ENCODE assay signal across 1 cellular context in the genomic region with DNA sequence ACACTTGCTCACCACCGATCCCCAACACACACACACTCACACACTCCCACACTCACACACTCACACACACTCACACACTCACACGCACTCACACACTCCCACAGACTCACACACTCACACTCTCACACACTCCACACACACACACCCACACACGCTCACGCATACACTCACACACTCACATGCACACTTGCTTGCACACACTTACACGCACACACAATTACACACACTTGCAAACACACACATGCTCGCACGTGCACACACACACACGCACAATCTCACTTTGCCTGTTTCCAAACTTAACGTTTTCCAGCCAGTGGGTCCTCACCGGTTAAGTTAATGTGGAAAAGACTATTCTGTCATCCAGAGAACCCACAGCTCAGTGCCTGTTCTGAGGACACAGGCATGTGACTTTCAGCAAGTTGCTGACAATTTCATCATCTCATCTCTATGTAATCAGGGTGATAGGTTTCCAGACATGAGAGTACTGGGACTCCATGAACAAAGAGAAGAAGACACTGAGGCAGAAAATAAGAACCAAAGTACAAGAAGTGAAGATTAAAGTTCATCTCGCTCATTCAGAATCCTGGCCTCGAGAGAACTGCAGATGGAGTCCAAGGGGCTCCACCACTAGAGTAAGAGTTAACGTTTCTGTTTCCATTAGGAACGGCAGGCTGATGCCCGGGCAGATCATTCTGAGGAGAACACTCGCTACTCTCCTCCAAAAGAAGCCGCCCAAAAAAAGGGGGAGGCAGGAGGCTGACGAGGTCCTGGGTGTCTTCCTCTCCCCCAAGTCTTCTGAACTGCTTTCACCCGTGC.
TF ChIP-seq lines count a peak whose summit lies in the region.

No MANE protein-coding gene starts in this region.

TF ChIP-seq in K562, 482 proteins besides CTCF, POLR2A, EP300 and RAD21 (continued from another document):
- TF ChIP-seq, protein P1, sequence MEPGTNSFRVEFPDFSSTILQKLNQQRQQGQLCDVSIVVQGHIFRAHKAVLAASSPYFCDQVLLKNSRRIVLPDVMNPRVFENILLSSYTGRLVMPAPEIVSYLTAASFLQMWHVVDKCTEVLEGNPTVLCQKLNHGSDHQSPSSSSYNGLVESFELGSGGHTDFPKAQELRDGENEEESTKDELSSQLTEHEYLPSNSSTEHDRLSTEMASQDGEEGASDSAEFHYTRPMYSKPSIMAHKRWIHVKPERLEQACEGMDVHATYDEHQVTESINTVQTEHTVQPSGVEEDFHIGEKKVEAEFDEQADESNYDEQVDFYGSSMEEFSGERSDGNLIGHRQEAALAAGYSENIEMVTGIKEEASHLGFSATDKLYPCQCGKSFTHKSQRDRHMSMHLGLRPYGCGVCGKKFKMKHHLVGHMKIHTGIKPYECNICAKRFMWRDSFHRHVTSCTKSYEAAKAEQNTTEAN (CRISPR knock-in tag; IDR thresholded peaks at IDR 0.05) = peak; percentile 94
- TF ChIP-seq, protein P2, sequence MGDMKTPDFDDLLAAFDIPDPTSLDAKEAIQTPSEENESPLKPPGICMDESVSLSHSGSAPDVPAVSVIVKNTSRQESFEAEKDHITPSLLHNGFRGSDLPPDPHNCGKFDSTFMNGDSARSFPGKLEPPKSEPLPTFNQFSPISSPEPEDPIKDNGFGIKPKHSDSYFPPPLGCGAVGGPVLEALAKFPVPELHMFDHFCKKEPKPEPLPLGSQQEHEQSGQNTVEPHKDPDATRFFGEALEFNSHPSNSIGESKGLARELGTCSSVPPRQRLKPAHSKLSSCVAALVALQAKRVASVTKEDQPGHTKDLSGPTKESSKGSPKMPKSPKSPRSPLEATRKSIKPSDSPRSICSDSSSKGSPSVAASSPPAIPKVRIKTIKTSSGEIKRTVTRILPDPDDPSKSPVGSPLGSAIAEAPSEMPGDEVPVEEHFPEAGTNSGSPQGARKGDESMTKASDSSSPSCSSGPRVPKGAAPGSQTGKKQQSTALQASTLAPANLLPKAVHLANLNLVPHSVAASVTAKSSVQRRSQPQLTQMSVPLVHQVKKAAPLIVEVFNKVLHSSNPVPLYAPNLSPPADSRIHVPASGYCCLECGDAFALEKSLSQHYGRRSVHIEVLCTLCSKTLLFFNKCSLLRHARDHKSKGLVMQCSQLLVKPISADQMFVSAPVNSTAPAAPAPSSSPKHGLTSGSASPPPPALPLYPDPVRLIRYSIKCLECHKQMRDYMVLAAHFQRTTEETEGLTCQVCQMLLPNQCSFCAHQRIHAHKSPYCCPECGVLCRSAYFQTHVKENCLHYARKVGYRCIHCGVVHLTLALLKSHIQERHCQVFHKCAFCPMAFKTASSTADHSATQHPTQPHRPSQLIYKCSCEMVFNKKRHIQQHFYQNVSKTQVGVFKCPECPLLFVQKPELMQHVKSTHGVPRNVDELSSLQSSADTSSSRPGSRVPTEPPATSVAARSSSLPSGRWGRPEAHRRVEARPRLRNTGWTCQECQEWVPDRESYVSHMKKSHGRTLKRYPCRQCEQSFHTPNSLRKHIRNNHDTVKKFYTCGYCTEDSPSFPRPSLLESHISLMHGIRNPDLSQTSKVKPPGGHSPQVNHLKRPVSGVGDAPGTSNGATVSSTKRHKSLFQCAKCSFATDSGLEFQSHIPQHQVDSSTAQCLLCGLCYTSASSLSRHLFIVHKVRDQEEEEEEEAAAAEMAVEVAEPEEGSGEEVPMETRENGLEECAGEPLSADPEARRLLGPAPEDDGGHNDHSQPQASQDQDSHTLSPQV (IDR thresholded peaks at IDR 0.05) = no peak
- TF ChIP-seq OTX1 (CRISPR knock-in tag; IDR thresholded peaks at IDR 0.05) (peak; percentile 97), ZNF589 (CRISPR knock-in tag; IDR thresholded peaks at IDR 0.05; ENCODE audit: low read depth) (peak; percentile 80), TEAD1 (CRISPR knock-in tag; IDR thresholded peaks at IDR 0.05) (0 out of 4 replicates have a peak, but pooled peaks of 1 of the 2 experiments have one; percentile 44), ZNF583 (CRISPR knock-in tag; IDR thresholded peaks at IDR 0.05) (0 out of 2 replicates have a peak, but pooled peaks have one; percentile 47), KDM4B (IDR thresholded peaks at IDR 0.05; ENCODE audit: borderline replicate concordance in 2 of 2, low read depth in 1 of 2) (peak in 1 of 2 experiments; percentile 85; a peak in 1 of 4 replicates), ZNF274 (IDR thresholded peaks at IDR 0.05; ENCODE audit: borderline replicate concordance, low read depth, low read length) (no peak), ZSCAN32 (CRISPR knock-in tag; IDR thresholded peaks at IDR 0.05) (peak; percentile 95), NR4A1 (CRISPR knock-in tag; IDR thresholded peaks at IDR 0.05) (no peak), NR4A1 (tag; IDR thresholded peaks at IDR 0.05) (0 out of 2 replicates have a peak, but pooled peaks have one; percentile 81), XRCC3 (IDR thresholded peaks at IDR 0.05) (no peak), ATF7 (IDR thresholded peaks at IDR 0.05) (peak; percentile 43; the same call in 1 of the 2 replicates), RBM25 (IDR thresholded peaks at IDR 0.05; ENCODE audit: low read depth, low read length, severe bottlenecking) (no peak), TRIM24 (IDR thresholded peaks at IDR 0.05) (peak; percentile 49 to 88; a peak in 2 of 4 replicates), EHMT2 (IDR thresholded peaks at IDR 0.05) (no peak), PHF20 (IDR thresholded peaks at IDR 0.05; ENCODE audit: partially characterized antibody) (no peak), ILF3 (IDR thresholded peaks at IDR 0.05; ENCODE audit: borderline replicate concordance) (no peak), DDX20 (tag; IDR thresholded peaks at IDR 0.05; ENCODE audit: low read depth) (peak; percentile 26; the same call in 1 of the 2 replicates), ZNF134 (CRISPR knock-in tag; conservative IDR thresholded peaks at IDR 0.05) (peak; percentile 48), FOXJ2 (tag; IDR thresholded peaks at IDR 0.05) (0 out of 2 replicates have a peak, but pooled peaks have one; percentile 59), CAMTA2 (CRISPR knock-in tag; conservative IDR thresholded peaks at IDR 0.05) (no peak), HNRNPK (IDR thresholded peaks at IDR 0.05; ENCODE audit: low read depth, low read length, poor library complexity, severe bottlenecking) (no peak), ETV1 (tag; conservative IDR thresholded peaks at IDR 0.05; ENCODE audit: low read depth) (peak; percentile 46; the same call in 1 of the 2 replicates), ATF1 (CRISPR knock-in tag; IDR thresholded peaks at IDR 0.05) (no peak), ATF1 (tag; IDR thresholded peaks at IDR 0.05) (0 out of 2 replicates have a peak, but pooled peaks have one; percentile 23), TEAD2 (tag; IDR thresholded peaks at IDR 0.05) (no peak), NFRKB (IDR thresholded peaks at IDR 0.05; ENCODE audit: low read depth) (no peak), MYC (IDR thresholded peaks at IDR 0.05; ENCODE audit: low read depth, low read length) (peak; percentile 70; the same call in 1 of the 2 replicates), MYC (CRISPR knock-in tag; IDR thresholded peaks at IDR 0.05; ENCODE audit: borderline replicate concordance, low read depth) (0 out of 2 replicates have a peak, but pooled peaks have one; percentile 15), ILK (tag; IDR thresholded peaks at IDR 0.05; ENCODE audit: borderline replicate concordance, low read depth) (no peak), ZBTB8A (IDR thresholded peaks at IDR 0.05; ENCODE audit: partially characterized antibody) (no peak), ZNF197 (CRISPR knock-in tag; IDR thresholded peaks at IDR 0.05; ENCODE audit: low read depth) (peak; percentile 73; the same call in 1 of the 2 replicates)
- TF ChIP-seq, protein P3, sequence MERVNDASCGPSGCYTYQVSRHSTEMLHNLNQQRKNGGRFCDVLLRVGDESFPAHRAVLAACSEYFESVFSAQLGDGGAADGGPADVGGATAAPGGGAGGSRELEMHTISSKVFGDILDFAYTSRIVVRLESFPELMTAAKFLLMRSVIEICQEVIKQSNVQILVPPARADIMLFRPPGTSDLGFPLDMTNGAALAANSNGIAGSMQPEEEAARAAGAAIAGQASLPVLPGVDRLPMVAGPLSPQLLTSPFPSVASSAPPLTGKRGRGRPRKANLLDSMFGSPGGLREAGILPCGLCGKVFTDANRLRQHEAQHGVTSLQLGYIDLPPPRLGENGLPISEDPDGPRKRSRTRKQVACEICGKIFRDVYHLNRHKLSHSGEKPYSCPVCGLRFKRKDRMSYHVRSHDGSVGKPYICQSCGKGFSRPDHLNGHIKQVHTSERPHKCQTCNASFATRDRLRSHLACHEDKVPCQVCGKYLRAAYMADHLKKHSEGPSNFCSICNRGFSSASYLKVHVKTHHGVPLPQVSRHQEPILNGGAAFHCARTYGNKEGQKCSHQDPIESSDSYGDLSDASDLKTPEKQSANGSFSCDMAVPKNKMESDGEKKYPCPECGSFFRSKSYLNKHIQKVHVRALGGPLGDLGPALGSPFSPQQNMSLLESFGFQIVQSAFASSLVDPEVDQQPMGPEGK (CRISPR knock-in tag; IDR thresholded peaks at IDR 0.05; ENCODE audit: borderline replicate concordance) = peak; percentile 11; the same call in 1 of the 2 replicates
- TF ChIP-seq, protein P4, sequence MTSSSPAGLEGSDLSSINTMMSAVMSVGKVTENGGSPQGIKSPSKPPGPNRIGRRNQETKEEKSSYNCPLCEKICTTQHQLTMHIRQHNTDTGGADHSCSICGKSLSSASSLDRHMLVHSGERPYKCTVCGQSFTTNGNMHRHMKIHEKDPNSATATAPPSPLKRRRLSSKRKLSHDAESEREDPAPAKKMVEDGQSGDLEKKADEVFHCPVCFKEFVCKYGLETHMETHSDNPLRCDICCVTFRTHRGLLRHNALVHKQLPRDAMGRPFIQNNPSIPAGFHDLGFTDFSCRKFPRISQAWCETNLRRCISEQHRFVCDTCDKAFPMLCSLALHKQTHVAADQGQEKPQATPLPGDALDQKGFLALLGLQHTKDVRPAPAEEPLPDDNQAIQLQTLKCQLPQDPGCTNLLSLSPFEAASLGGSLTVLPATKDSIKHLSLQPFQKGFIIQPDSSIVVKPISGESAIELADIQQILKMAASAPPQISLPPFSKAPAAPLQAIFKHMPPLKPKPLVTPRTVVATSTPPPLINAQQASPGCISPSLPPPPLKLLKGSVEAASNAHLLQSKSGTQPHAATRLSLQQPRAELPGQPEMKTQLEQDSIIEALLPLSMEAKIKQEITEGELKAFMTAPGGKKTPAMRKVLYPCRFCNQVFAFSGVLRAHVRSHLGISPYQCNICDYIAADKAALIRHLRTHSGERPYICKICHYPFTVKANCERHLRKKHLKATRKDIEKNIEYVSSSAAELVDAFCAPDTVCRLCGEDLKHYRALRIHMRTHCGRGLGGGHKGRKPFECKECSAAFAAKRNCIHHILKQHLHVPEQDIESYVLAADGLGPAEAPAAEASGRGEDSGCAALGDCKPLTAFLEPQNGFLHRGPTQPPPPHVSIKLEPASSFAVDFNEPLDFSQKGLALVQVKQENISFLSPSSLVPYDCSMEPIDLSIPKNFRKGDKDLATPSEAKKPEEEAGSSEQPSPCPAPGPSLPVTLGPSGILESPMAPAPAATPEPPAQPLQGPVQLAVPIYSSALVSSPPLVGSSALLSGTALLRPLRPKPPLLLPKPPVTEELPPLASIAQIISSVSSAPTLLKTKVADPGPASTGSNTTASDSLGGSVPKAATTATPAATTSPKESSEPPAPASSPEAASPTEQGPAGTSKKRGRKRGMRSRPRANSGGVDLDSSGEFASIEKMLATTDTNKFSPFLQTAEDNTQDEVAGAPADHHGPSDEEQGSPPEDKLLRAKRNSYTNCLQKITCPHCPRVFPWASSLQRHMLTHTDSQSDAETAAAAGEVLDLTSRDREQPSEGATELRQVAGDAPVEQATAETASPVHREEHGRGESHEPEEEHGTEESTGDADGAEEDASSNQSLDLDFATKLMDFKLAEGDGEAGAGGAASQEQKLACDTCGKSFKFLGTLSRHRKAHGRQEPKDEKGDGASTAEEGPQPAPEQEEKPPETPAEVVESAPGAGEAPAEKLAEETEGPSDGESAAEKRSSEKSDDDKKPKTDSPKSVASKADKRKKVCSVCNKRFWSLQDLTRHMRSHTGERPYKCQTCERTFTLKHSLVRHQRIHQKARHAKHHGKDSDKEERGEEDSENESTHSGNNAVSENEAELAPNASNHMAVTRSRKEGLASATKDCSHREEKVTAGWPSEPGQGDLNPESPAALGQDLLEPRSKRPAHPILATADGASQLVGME (CRISPR knock-in tag; IDR thresholded peaks at IDR 0.05) = 0 out of 2 replicates have a peak, but pooled peaks have one; percentile 76
- TF ChIP-seq, protein P5, sequence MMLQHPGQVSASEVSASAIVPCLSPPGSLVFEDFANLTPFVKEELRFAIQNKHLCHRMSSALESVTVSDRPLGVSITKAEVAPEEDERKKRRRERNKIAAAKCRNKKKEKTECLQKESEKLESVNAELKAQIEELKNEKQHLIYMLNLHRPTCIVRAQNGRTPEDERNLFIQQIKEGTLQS (IDR thresholded peaks at IDR 0.05) = peak; percentile 74; the same call in 1 of the 2 replicates
- TF ChIP-seq, protein P5 (CRISPR knock-in tag; conservative IDR thresholded peaks at IDR 0.05) = no peak
- TF ChIP-seq, protein P6, sequence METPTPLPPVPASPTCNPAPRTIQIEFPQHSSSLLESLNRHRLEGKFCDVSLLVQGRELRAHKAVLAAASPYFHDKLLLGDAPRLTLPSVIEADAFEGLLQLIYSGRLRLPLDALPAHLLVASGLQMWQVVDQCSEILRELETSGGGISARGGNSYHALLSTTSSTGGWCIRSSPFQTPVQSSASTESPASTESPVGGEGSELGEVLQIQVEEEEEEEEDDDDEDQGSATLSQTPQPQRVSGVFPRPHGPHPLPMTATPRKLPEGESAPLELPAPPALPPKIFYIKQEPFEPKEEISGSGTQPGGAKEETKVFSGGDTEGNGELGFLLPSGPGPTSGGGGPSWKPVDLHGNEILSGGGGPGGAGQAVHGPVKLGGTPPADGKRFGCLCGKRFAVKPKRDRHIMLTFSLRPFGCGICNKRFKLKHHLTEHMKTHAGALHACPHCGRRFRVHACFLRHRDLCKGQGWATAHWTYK (CRISPR knock-in tag; IDR thresholded peaks at IDR 0.05) = peak; percentile 82
- TF ChIP-seq, protein P7, sequence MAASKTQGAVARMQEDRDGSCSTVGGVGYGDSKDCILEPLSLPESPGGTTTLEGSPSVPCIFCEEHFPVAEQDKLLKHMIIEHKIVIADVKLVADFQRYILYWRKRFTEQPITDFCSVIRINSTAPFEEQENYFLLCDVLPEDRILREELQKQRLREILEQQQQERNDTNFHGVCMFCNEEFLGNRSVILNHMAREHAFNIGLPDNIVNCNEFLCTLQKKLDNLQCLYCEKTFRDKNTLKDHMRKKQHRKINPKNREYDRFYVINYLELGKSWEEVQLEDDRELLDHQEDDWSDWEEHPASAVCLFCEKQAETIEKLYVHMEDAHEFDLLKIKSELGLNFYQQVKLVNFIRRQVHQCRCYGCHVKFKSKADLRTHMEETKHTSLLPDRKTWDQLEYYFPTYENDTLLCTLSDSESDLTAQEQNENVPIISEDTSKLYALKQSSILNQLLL (CRISPR knock-in tag; IDR thresholded peaks at IDR 0.05; ENCODE audit: borderline replicate concordance) = no peak
- TF ChIP-seq, protein P8, sequence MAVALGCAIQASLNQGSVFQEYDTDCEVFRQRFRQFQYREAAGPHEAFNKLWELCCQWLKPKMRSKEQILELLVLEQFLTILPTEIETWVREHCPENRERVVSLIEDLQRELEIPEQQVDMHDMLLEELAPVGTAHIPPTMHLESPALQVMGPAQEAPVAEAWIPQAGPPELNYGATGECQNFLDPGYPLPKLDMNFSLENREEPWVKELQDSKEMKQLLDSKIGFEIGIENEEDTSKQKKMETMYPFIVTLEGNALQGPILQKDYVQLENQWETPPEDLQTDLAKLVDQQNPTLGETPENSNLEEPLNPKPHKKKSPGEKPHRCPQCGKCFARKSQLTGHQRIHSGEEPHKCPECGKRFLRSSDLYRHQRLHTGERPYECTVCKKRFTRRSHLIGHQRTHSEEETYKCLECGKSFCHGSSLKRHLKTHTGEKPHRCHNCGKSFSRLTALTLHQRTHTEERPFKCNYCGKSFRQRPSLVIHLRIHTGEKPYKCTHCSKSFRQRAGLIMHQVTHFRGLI (CRISPR knock-in tag; IDR thresholded peaks at IDR 0.05) = peak; percentile 46
